In the genomic region with DNA sequence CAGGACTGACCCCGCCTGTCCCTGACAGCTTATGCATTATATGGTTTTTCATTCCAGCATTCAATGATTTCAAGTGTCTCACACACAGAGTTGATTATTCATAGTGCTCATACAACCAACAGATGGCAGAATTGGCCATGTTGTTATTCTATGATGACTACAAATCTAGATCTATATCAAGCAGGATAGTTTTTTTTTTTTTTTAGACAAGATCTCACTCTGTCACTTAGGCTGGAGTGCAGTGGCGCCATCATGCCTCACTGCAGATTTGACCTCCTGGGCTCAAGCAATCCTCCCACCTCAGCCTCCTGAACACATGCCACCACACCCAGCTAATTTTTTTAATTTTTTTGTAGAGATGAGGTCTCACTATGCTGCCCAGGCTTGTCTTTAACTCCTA, we compare ENCODE assay signal across 1 cellular context.
TF ChIP-seq lines count a peak whose summit lies in the region.

No MANE protein-coding gene starts in this region.

TF ChIP-seq in K562, 482 proteins besides CTCF, POLR2A, EP300 and RAD21 (continued from another document):
- TF ChIP-seq, protein P1, sequence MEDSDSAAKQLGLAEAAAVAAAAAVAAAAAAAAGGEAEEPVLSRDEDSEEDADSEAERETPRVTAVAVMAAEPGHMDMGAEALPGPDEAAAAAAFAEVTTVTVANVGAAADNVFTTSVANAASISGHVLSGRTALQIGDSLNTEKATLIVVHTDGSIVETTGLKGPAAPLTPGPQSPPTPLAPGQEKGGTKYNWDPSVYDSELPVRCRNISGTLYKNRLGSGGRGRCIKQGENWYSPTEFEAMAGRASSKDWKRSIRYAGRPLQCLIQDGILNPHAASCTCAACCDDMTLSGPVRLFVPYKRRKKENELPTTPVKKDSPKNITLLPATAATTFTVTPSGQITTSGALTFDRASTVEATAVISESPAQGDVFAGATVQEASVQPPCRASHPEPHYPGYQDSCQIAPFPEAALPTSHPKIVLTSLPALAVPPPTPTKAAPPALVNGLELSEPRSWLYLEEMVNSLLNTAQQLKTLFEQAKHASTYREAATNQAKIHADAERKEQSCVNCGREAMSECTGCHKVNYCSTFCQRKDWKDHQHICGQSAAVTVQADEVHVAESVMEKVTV (CRISPR knock-in tag; IDR thresholded peaks at IDR 0.05) = peak; percentile 20; the same call in 1 of the 2 replicates
- TF ChIP-seq, protein P2, sequence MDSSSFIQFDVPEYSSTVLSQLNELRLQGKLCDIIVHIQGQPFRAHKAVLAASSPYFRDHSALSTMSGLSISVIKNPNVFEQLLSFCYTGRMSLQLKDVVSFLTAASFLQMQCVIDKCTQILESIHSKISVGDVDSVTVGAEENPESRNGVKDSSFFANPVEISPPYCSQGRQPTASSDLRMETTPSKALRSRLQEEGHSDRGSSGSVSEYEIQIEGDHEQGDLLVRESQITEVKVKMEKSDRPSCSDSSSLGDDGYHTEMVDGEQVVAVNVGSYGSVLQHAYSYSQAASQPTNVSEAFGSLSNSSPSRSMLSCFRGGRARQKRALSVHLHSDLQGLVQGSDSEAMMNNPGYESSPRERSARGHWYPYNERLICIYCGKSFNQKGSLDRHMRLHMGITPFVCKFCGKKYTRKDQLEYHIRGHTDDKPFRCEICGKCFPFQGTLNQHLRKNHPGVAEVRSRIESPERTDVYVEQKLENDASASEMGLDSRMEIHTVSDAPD (CRISPR knock-in tag; IDR thresholded peaks at IDR 0.05) = no peak
- no peak for TF ChIP-seq JUND (IDR thresholded peaks at IDR 0.05; ENCODE audit: borderline replicate concordance, low read depth, low read length)
- TF ChIP-seq JUND (tag; IDR thresholded peaks at IDR 0.05; ENCODE audit: borderline replicate concordance, low read depth, low read length) = no peak
- TF ChIP-seq ZNF77 (CRISPR knock-in tag; IDR thresholded peaks at IDR 0.05) = no peak
- no peak for TF ChIP-seq MAFK (IDR thresholded peaks at IDR 0.05; ENCODE audit: low read length)
- TF ChIP-seq, protein P3, sequence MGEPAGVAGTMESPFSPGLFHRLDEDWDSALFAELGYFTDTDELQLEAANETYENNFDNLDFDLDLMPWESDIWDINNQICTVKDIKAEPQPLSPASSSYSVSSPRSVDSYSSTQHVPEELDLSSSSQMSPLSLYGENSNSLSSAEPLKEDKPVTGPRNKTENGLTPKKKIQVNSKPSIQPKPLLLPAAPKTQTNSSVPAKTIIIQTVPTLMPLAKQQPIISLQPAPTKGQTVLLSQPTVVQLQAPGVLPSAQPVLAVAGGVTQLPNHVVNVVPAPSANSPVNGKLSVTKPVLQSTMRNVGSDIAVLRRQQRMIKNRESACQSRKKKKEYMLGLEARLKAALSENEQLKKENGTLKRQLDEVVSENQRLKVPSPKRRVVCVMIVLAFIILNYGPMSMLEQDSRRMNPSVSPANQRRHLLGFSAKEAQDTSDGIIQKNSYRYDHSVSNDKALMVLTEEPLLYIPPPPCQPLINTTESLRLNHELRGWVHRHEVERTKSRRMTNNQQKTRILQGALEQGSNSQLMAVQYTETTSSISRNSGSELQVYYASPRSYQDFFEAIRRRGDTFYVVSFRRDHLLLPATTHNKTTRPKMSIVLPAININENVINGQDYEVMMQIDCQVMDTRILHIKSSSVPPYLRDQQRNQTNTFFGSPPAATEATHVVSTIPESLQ (CRISPR knock-in tag; IDR thresholded peaks at IDR 0.05) = no peak
- no peak for TF ChIP-seq TCF7 (IDR thresholded peaks at IDR 0.05; ENCODE audit: borderline replicate concordance)
- TF ChIP-seq POLR3G (IDR thresholded peaks at IDR 0.05; ENCODE audit: extremely low read depth, insufficient read length, insufficient replicate concordance) = no peak
- peak; percentile 41; the same call in 1 of the 2 replicates for TF ChIP-seq FOSL1 (tag; conservative IDR thresholded peaks at IDR 0.05)
- TF ChIP-seq, protein P4, sequence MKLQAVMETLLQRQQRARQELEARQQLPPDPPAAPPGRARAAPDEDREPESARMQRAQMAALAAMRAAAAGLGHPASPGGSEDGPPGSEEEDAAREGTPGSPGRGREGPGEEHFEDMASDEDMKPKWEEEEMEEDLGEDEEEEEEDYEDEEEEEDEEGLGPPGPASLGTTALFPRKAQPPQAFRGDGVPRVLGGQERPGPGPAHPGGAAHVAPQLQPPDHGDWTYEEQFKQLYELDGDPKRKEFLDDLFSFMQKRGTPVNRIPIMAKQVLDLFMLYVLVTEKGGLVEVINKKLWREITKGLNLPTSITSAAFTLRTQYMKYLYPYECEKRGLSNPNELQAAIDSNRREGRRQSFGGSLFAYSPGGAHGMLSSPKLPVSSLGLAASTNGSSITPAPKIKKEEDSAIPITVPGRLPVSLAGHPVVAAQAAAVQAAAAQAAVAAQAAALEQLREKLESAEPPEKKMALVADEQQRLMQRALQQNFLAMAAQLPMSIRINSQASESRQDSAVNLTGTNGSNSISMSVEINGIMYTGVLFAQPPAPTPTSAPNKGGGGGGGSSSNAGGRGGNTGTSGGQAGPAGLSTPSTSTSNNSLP (IDR thresholded peaks at IDR 0.05; ENCODE audit: borderline replicate concordance, low read depth, low read length) = peak; percentile 65; the same call in 1 of the 2 replicates
- no peak for TF ChIP-seq RCOR1 (IDR thresholded peaks at IDR 0.05; ENCODE audit: borderline replicate concordance in 1 of 2, low read depth in 2 of 2, low read length in 2 of 2)
- TF ChIP-seq ZNF76 (CRISPR knock-in tag; IDR thresholded peaks at IDR 0.05; ENCODE audit: borderline replicate concordance) = no peak
- TF ChIP-seq, protein P5, sequence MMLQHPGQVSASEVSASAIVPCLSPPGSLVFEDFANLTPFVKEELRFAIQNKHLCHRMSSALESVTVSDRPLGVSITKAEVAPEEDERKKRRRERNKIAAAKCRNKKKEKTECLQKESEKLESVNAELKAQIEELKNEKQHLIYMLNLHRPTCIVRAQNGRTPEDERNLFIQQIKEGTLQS (IDR thresholded peaks at IDR 0.05) = peak; percentile 44; the same call in 1 of the 2 replicates
- TF ChIP-seq, protein P5 (CRISPR knock-in tag; conservative IDR thresholded peaks at IDR 0.05) = no peak
- TF ChIP-seq GABPB1 (CRISPR knock-in tag; IDR thresholded peaks at IDR 0.05) = no peak
- TF ChIP-seq ZNF224 (CRISPR knock-in tag; IDR thresholded peaks at IDR 0.05) = no peak
- 0 out of 2 replicates have a peak, but pooled peaks have one; percentile 16 for TF ChIP-seq SMARCA4 (IDR thresholded peaks at IDR 0.05)
- TF ChIP-seq ATF7 (IDR thresholded peaks at IDR 0.05) = no peak
- no peak for TF ChIP-seq EHMT2 (IDR thresholded peaks at IDR 0.05)
- no peak for TF ChIP-seq ZC3H8 (IDR thresholded peaks at IDR 0.05)
- peak; percentile 11; the same call in 1 of the 2 replicates for TF ChIP-seq CREM (IDR thresholded peaks at IDR 0.05; ENCODE audit: low read depth)
- no peak for TF ChIP-seq ZNF311 (CRISPR knock-in tag; IDR thresholded peaks at IDR 0.05)
- TF ChIP-seq, protein P6, sequence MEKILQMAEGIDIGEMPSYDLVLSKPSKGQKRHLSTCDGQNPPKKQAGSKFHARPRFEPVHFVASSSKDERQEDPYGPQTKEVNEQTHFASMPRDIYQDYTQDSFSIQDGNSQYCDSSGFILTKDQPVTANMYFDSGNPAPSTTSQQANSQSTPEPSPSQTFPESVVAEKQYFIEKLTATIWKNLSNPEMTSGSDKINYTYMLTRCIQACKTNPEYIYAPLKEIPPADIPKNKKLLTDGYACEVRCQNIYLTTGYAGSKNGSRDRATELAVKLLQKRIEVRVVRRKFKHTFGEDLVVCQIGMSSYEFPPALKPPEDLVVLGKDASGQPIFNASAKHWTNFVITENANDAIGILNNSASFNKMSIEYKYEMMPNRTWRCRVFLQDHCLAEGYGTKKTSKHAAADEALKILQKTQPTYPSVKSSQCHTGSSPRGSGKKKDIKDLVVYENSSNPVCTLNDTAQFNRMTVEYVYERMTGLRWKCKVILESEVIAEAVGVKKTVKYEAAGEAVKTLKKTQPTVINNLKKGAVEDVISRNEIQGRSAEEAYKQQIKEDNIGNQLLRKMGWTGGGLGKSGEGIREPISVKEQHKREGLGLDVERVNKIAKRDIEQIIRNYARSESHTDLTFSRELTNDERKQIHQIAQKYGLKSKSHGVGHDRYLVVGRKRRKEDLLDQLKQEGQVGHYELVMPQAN (IDR thresholded peaks at IDR 0.05; ENCODE audit: borderline replicate concordance) = no peak
- TF ChIP-seq, protein P7, sequence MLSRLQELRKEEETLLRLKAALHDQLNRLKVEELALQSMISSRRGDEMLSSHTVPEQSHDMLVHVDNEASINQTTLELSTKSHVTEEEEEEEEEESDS (CRISPR knock-in tag; IDR thresholded peaks at IDR 0.05) = no peak
- no peak for TF ChIP-seq ZNF408 (CRISPR knock-in tag; IDR thresholded peaks at IDR 0.05; ENCODE audit: low read depth)
- no peak for TF ChIP-seq CBFB (CRISPR knock-in tag; IDR thresholded peaks at IDR 0.05)
- no peak for TF ChIP-seq ZFP36 (IDR thresholded peaks at IDR 0.05; ENCODE audit: low read depth, low read length, partially characterized antibody)
- TF ChIP-seq CHCHD3 (CRISPR knock-in tag; IDR thresholded peaks at IDR 0.05) = no peak
- TF ChIP-seq, protein P8, sequence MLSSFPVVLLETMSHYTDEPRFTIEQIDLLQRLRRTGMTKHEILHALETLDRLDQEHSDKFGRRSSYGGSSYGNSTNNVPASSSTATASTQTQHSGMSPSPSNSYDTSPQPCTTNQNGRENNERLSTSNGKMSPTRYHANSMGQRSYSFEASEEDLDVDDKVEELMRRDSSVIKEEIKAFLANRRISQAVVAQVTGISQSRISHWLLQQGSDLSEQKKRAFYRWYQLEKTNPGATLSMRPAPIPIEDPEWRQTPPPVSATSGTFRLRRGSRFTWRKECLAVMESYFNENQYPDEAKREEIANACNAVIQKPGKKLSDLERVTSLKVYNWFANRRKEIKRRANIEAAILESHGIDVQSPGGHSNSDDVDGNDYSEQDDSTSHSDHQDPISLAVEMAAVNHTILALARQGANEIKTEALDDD (IDR thresholded peaks at IDR 0.05) = no peak
- no peak for TF ChIP-seq MEF2D (tag; conservative IDR thresholded peaks at IDR 0.05; ENCODE audit: low read depth)
- no peak for TF ChIP-seq ESRRA (IDR thresholded peaks at IDR 0.05; ENCODE audit: borderline replicate concordance, low read depth)
- TF ChIP-seq PPARD (CRISPR knock-in tag; IDR thresholded peaks at IDR 0.05) = no peak
- no peak for TF ChIP-seq RAD51 (IDR thresholded peaks at IDR 0.05; ENCODE audit: borderline replicate concordance, low read depth)
- 0 out of 2 replicates have a peak, but pooled peaks have one; percentile 20 for TF ChIP-seq GATA2 (CRISPR knock-in tag; IDR thresholded peaks at IDR 0.05)
- TF ChIP-seq MEIS2 (IDR thresholded peaks at IDR 0.05; ENCODE audit: partially characterized antibody) = peak; percentile 56
- TF ChIP-seq, protein P9, sequence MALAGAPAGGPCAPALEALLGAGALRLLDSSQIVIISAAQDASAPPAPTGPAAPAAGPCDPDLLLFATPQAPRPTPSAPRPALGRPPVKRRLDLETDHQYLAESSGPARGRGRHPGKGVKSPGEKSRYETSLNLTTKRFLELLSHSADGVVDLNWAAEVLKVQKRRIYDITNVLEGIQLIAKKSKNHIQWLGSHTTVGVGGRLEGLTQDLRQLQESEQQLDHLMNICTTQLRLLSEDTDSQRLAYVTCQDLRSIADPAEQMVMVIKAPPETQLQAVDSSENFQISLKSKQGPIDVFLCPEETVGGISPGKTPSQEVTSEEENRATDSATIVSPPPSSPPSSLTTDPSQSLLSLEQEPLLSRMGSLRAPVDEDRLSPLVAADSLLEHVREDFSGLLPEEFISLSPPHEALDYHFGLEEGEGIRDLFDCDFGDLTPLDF (CRISPR knock-in tag; IDR thresholded peaks at IDR 0.05) = no peak
